ENCODE assay signal across 18 cellular contexts in genomic region chr13:65592757-65593156, GRCh38.
A peak's percentile ranks its signal among the peaks of the same experiment; 100 is the strongest.
DNase-seq lines count a peak whose midpoint lies in the region; ATAC-seq and TF ChIP-seq lines count a peak whose summit lies in the region.
"Had no signal": no experiment of that assay in that cellular context is flagged by ENCODE, and none has a peak within 500 bp of the region (broad histone marks: within the 10 kb centered on the region; RNA-seq: fewer than 3 reads in every experiment).

No MANE protein-coding gene starts in this region.

- H3K9me2 ChIP-seq in OCI-LY1 (ENCODE audit: low read depth, low read length) = no peaks in the 10 kb centered on the region

- H3K56ac ChIP-seq in mesendoderm (ENCODE audit: low read length) = no peak overlapping the region

- peak overlapping the region; percentile 76 for H4K8ac ChIP-seq in mesendoderm (ENCODE audit: low read depth, low read length)

- no peak overlapping the region for H3K27ac ChIP-seq in OCI-LY1 (ENCODE audit: low read depth, low read length, poor library complexity, severe bottlenecking)
- H3K27ac ChIP-seq in mesendoderm (ENCODE audit: low read depth, low read length) = no peak overlapping the region
- H3K27ac ChIP-seq in prostate gland = no peak overlapping the region
- no peak overlapping the region for H3K27ac ChIP-seq in endodermal cell (ENCODE audit: low read depth, low read length)
- H3K27ac ChIP-seq: Peyer's patch had no signal

- H3K27me3 ChIP-seq in OCI-LY1 (ENCODE audit: insufficient read depth, low read length) (no peaks in the 10 kb centered on the region), mesendoderm (ENCODE audit: insufficient read depth, low read length, poor library complexity) (no peaks in the 10 kb centered on the region), prostate gland (replicated peaks; ENCODE audit: insufficient read depth) (no peaks in the 10 kb centered on the region), endodermal cell (ENCODE audit: control insufficient read depth, insufficient read depth, low read length, poor library complexity, severe bottlenecking) (peaks cover 21% of the 10 kb centered on the region)
- H3K27me3 ChIP-seq: Peyer's patch had no signal

- H3F3A ChIP-seq in OCI-LY1 (ENCODE audit: insufficient read depth, low read length) = no peaks in the 10 kb centered on the region

- no peak overlapping the region for H2AK5ac ChIP-seq in mesendoderm (ENCODE audit: low read length)

- intact Hi-C loops in prostate gland (cut with DNase I) = no loop called here

- no peak overlapping the region for H3K27ac Mint-ChIP-seq in endodermal cell
- H3K27ac Mint-ChIP-seq: B cell had no signal

- H2BK120ac ChIP-seq in mesendoderm (ENCODE audit: low read depth, low read length) = no peak overlapping the region

- no peak overlapping the region for H3K4ac ChIP-seq in mesendoderm (ENCODE audit: low read depth, low read length)

- ATAC-seq in GM19455 (IDR thresholded peaks at IDR 0.05; ENCODE audit: unreplicated experiment) = no peak
- ATAC-seq: K562 had no signal

- no peak overlapping the region for H2BK5ac ChIP-seq in mesendoderm (ENCODE audit: low read length)

- no peak overlapping the region for H3K9ac ChIP-seq in OCI-LY1 (ENCODE audit: low read length)
- no peak overlapping the region for H3K9ac ChIP-seq in mesendoderm (ENCODE audit: low read length)
- no peak overlapping the region for H3K9ac ChIP-seq in endodermal cell (ENCODE audit: extremely low read depth, low read length, poor library complexity, severe bottlenecking)

- H3K79me1 ChIP-seq in mesendoderm (ENCODE audit: low read length) = no peaks in the 10 kb centered on the region

- peaks cover 3% of the 10 kb centered on the region for H3K4me1 Mint-ChIP-seq in endodermal cell
- H3K4me1 Mint-ChIP-seq: B cell had no signal

- H3K18ac ChIP-seq in mesendoderm (ENCODE audit: low read length) = no peak overlapping the region

- peaks cover 79% of the 10 kb centered on the region for H3K27me3 Mint-ChIP-seq in endodermal cell (ENCODE audit: insufficient read depth)
- H3K27me3 Mint-ChIP-seq: B cell had no signal

- H3K4me3 ChIP-seq in OCI-LY1 (ENCODE audit: low read depth, low read length, poor library complexity, severe bottlenecking) (no peak overlapping the region), choroid plexus epithelial cell (ENCODE audit: low read depth, low read length) (no peak overlapping the region), mesendoderm (ENCODE audit: low read length) (no peak overlapping the region), prostate gland (no peak overlapping the region), endodermal cell (ENCODE audit: low read length) (no peak overlapping the region)
- H3K4me3 ChIP-seq: K562, Peyer's patch had no signal

- no peak overlapping the region for H3K4me2 ChIP-seq in OCI-LY1 (ENCODE audit: low read length)
- H3K4me2 ChIP-seq in mesendoderm (ENCODE audit: low read length) = no peak overlapping the region

- no peaks in the 10 kb centered on the region for H3K36me3 ChIP-seq in OCI-LY1 (ENCODE audit: insufficient read depth, low read length)
- no peaks in the 10 kb centered on the region for H3K36me3 ChIP-seq in mesendoderm (ENCODE audit: control insufficient read depth, insufficient read depth, low read length)
- H3K36me3 ChIP-seq in prostate gland = no peaks in the 10 kb centered on the region
- H3K36me3 ChIP-seq in endodermal cell (ENCODE audit: control insufficient read depth, insufficient read depth, low read length) = no peaks in the 10 kb centered on the region
- H3K36me3 ChIP-seq: Peyer's patch had no signal

- no peak overlapping the region for H3K23ac ChIP-seq in mesendoderm (ENCODE audit: low read length)

- H3K9me3 Mint-ChIP-seq in endodermal cell = peaks cover 26% of the 10 kb centered on the region

- peak overlapping the region; percentile 4; the same call in 1 of the 2 replicates for H2AFZ ChIP-seq in OCI-LY1 (ENCODE audit: low read length)

- no peaks in the 10 kb centered on the region for H3K79me2 ChIP-seq in OCI-LY1 (ENCODE audit: insufficient read depth, low read length)
- no peaks in the 10 kb centered on the region for H3K79me2 ChIP-seq in mesendoderm (ENCODE audit: control insufficient read depth, insufficient read depth, low read length)

- TF ChIP-seq POLR2A in prostate gland (IDR thresholded peaks at IDR 0.05) = no peak

- H3K4me3 Mint-ChIP-seq in endodermal cell = no peak overlapping the region
- H3K4me3 Mint-ChIP-seq: B cell had no signal

- H4K5ac ChIP-seq in mesendoderm (ENCODE audit: low read length) = no peak overlapping the region

- H3K4me1 ChIP-seq in OCI-LY1 (ENCODE audit: insufficient read depth, low read length, severe bottlenecking) (peaks cover 6% of the 10 kb centered on the region), mesendoderm (ENCODE audit: control insufficient read depth, low read depth, low read length) (no peaks in the 10 kb centered on the region), prostate gland (replicated peaks) (no peaks in the 10 kb centered on the region), endodermal cell (ENCODE audit: control insufficient read depth, insufficient read depth, low read length) (peaks cover 7% of the 10 kb centered on the region)
- H3K4me1 ChIP-seq: Peyer's patch had no signal

- WGBS in mesendoderm (ENCODE audit: extremely low coverage, insufficient coverage, low lambda C conversion rate) = no CpG with 5 or more reads among the region's 1 CpG
- 45% methylated on average over 1 of the region's 1 CpG for WGBS in prostate gland
- WGBS in endodermal cell (ENCODE audit: insufficient coverage in 1 of 2, insufficient read length in 1 of 2), 2 experiments = 82 to 100% methylated on average over 1 of the region's 1 CpG

- DNase-seq in EL = peak; percentile 34
- peak; percentile 69 for DNase-seq in choroid plexus epithelial cell (ENCODE audit: low read depth)
- DNase-seq in mesendoderm = no peak
- no peak for DNase-seq in prostate gland (ENCODE audit: low spot score)
- DNase-seq in NCI-H526 (lab: John Stamatoyannopoulos, UW) = no peak
- DNase-seq in endodermal cell = no peak
- DNase-seq: DMS79 treated with DMSO at 0.1 percent for 48 hours, HCEC 1CT, MV-4-11, NCI-H1417 treated with DMSO at 0.1 percent for 48 hours, NCI-H2029, NCI-H2171, NCI-H446 treated with DMSO at 0.1 percent for 48 hours, Peyer's patch had no signal

- H2BK15ac ChIP-seq in mesendoderm (replicated peaks; ENCODE audit: low read depth) = no peak overlapping the region

- H3K9me3 ChIP-seq in OCI-LY1 (ENCODE audit: low read length) (no peaks in the 10 kb centered on the region), prostate gland (no peaks in the 10 kb centered on the region), endodermal cell (ENCODE audit: control insufficient read depth, low read length) (peaks cover 7% of the 10 kb centered on the region)
- H3K9me3 ChIP-seq: Peyer's patch had no signal

- TF ChIP-seq CTCF in OCI-LY1 (IDR thresholded peaks at IDR 0.05; ENCODE audit: low read length) = no peak
- TF ChIP-seq CTCF in choroid plexus epithelial cell (conservative IDR thresholded peaks at IDR 0.05; ENCODE audit: low read depth, low read length) = no peak
- no peak for TF ChIP-seq CTCF in prostate gland (IDR thresholded peaks at IDR 0.05)
- no peak for TF ChIP-seq CTCF in endodermal cell (conservative IDR thresholded peaks at IDR 0.05)

- no peaks in the 10 kb centered on the region for H4K20me1 ChIP-seq in OCI-LY1 (ENCODE audit: insufficient read depth, low read length)

- peaks cover 4% of the 10 kb centered on the region for H3K36me3 Mint-ChIP-seq in endodermal cell (ENCODE audit: low read depth)

Comparison
In these comparisons a context has a peak if more than half of its experiments do, and no peak if none do; other contexts are left out.
1. DNase-seq: peak in EL (single experiment) and choroid plexus epithelial cell (single experiment); none in mesendoderm (single experiment), prostate gland (single experiment), NCI-H526 (0 of 2) and endodermal cell (single experiment).